20 cellular contexts compared by ENCODE assay signal in the genomic region with DNA sequence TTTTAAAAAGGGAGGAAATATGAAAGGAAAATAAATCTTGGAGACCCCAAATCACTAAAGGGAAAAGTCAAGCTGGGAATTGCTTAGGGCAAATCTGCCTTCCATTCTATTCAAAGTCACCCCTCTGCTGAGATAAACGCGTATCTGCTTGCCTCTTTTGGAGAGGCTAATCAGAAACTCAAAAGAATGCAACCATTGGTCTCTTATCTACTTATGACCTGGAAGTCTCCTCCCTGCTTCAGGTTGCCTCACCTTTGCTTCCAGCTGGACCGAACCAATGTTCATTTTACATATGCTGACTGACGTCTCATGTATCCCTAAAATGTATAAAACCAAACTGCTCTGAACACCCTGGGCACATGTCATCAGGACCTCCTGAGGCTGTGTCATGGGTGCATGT.
"Had no signal": no experiment of that assay in that cellular context is flagged by ENCODE, and none has a peak within 500 bp of the region (broad histone marks: within the 10 kb centered on the region; RNA-seq: fewer than 3 reads in every experiment).

No MANE protein-coding gene starts in this region.

- H3K9me3 ChIP-seq: psoas muscle, thoracic aorta had no signal

- H3K4me1 ChIP-seq: psoas muscle, stomach had no signal

- H3K27ac Mint-ChIP-seq: effector memory CD8-positive, alpha-beta T cell had no signal

- H3K4me3 Mint-ChIP-seq: effector memory CD8-positive, alpha-beta T cell; naive thymus-derived CD8-positive, alpha-beta T cell had no signal

- ATAC-seq: effector memory CD8-positive, alpha-beta T cell; left lobe of liver; mucosa of descending colon; naive thymus-derived CD8-positive, alpha-beta T cell; psoas muscle had no signal

- H3K27me3 Mint-ChIP-seq: effector memory CD8-positive, alpha-beta T cell; naive thymus-derived CD8-positive, alpha-beta T cell had no signal

- H3K4me3 ChIP-seq: mucosa of descending colon, psoas muscle, sigmoid colon, skin epidermis, stomach, thoracic aorta had no signal

- H3K9me3 Mint-ChIP-seq: effector memory CD8-positive, alpha-beta T cell had no signal

- H3K27me3 ChIP-seq: neutrophil, sigmoid colon, stomach had no signal

- H3K27ac ChIP-seq: neutrophil, psoas muscle, sigmoid colon, skin epidermis, stomach, thoracic aorta had no signal

- H3K36me3 ChIP-seq: neutrophil, thoracic aorta had no signal

- DNase-seq: effector memory CD8-positive, alpha-beta T cell; erythroblast; foreskin melanocyte; head of caudate nucleus; hypothalamus; kidney glomerular epithelial cell; mammary epithelial cell; mucosa of descending colon; naive thymus-derived CD8-positive, alpha-beta T cell; psoas muscle; retina; sigmoid colon; stimulated activated naive CD4-positive, alpha-beta T cell; stomach; substantia nigra; trophoblast cell had no signal
